22 cellular contexts compared by ENCODE assay signal in genomic region chr6:29509711-29510110, GRCh38. TPM values are rescaled to one million over a fixed set of nuclear protein-coding genes. Genes with fewer than 3 reads are reported as not detected.
DNase-seq lines count a peak whose midpoint lies in the region; ATAC-seq, FAIRE-seq and TF ChIP-seq lines count a peak whose summit lies in the region.
"Had no signal": no experiment of that assay in that cellular context is flagged by ENCODE, and none has a peak within 500 bp of the region (broad histone marks: within the 10 kb centered on the region; RNA-seq: fewer than 3 reads in every experiment).

No MANE protein-coding gene starts in this region.

- no peak overlapping the region for H4K91ac ChIP-seq in H9 (ENCODE audit: insufficient read length, low read depth, low read length)

- no peak overlapping the region for H3K18ac ChIP-seq in H9 (ENCODE audit: insufficient read length, low read depth, low read length)

- no peak overlapping the region for H4K8ac ChIP-seq in H9 (replicated peaks; ENCODE audit: insufficient read length, low read depth, low read length)

- H3K4me3 ChIP-seq in bronchial epithelial cell (ENCODE audit: low read depth, low read length) (no peak overlapping the region), gastroesophageal sphincter (no peak overlapping the region)
- H3K4me3 ChIP-seq: SJCRH30 had no signal

- TF ChIP-seq POLR2A in gastroesophageal sphincter (IDR thresholded peaks at IDR 0.05): no peak

- H3K36me3 ChIP-seq in bronchial epithelial cell (ENCODE audit: control insufficient read depth, insufficient read depth, low read length) (no peaks in the 10 kb centered on the region), gastroesophageal sphincter (no peaks in the 10 kb centered on the region)
- H3K36me3 ChIP-seq: SJCRH30 had no signal

- H3K4me1 Mint-ChIP-seq in H9 (peaks cover 4 to 13% of the 10 kb centered on the region in 2 experiments), neural crest cell (peaks cover 14% of the 10 kb centered on the region)
- H3K4me1 Mint-ChIP-seq: B cell had no signal

- H2AFZ ChIP-seq in H9 (ENCODE audit: low read length): no peak overlapping the region

- TF ChIP-seq CTCF in H9 (conservative IDR thresholded peaks at IDR 0.05) (no peak), bronchial epithelial cell (IDR thresholded peaks at IDR 0.05; ENCODE audit: insufficient read depth, low read length, severe bottlenecking) (no peak), neural crest cell (conservative IDR thresholded peaks at IDR 0.05) (no peak), gastroesophageal sphincter (IDR thresholded peaks at IDR 0.05) (no peak)

- no peak overlapping the region for H2BK20ac ChIP-seq in H9 (ENCODE audit: low read depth, low read length, poor library complexity, severe bottlenecking)

- no CpG with 5 or more reads among the region's 9 CpGs for WGBS in H9 (ENCODE audit: extremely low coverage, insufficient read length, low lambda C conversion rate)
- 92% methylated on average over 2 of the region's 9 CpGs; no CpG with 5 or more reads in 1 of the 2 donors for WGBS in gastroesophageal sphincter (ENCODE audit: low coverage in 1 of 2), 2 donors

- H4K5ac ChIP-seq in H9 (ENCODE audit: insufficient read length, low read depth, low read length): no peak overlapping the region

- no peaks in the 10 kb centered on the region for H4K20me1 ChIP-seq in H9 (ENCODE audit: control insufficient read depth, insufficient read depth, insufficient read length)

- no peak overlapping the region for H3K27ac ChIP-seq in H9 (ENCODE audit: insufficient read length, low read depth, low read length)
- no peak overlapping the region for H3K27ac ChIP-seq in gastroesophageal sphincter
- H3K27ac ChIP-seq: C4-2B, SJCRH30 had no signal

- peak; percentile 18 for ATAC-seq in GM18909 (IDR thresholded peaks at IDR 0.05; ENCODE audit: poor library complexity, unreplicated experiment)
- no peak for ATAC-seq in gastroesophageal sphincter
- no peak for ATAC-seq in GM21390 (IDR thresholded peaks at IDR 0.05; ENCODE audit: unreplicated experiment)
- ATAC-seq: CD8-positive, alpha-beta T cell; PC-3 had no signal

- H3K4me1 ChIP-seq in H9 (ENCODE audit: insufficient read depth, low read length): no peaks in the 10 kb centered on the region
- H3K4me1 ChIP-seq in gastroesophageal sphincter: no peaks in the 10 kb centered on the region
- H3K4me1 ChIP-seq: Caco-2, SJCRH30 had no signal

- H3K9me3 ChIP-seq in H9 (ENCODE audit: control insufficient read depth, low read depth, low read length) (no peaks in the 10 kb centered on the region), gastroesophageal sphincter (no peaks in the 10 kb centered on the region)
- H3K9me3 ChIP-seq: Caco-2, SJCRH30 had no signal

- no peak overlapping the region for H3K27ac Mint-ChIP-seq in H9
- peak overlapping the region; percentile 21 for H3K27ac Mint-ChIP-seq in neural crest cell (ENCODE audit: unreplicated experiment)
- H3K27ac Mint-ChIP-seq: B cell; CD8-positive, alpha-beta T cell had no signal

- no peak overlapping the region for H3K56ac ChIP-seq in H9 (ENCODE audit: insufficient read length, low read depth, low read length)

- H2BK120ac ChIP-seq in H9 (ENCODE audit: low read depth, low read length, poor library complexity, severe bottlenecking): no peak overlapping the region

- no peaks in the 10 kb centered on the region for H3K23me2 ChIP-seq in H9 (ENCODE audit: insufficient read length, low read depth, low read length, poor library complexity, severe bottlenecking)

- no peak overlapping the region for H3K14ac ChIP-seq in H9 (ENCODE audit: insufficient read depth, low read length)

- no peak for TF ChIP-seq EP300 in gastroesophageal sphincter (IDR thresholded peaks at IDR 0.05)

- H2BK12ac ChIP-seq in H9 (ENCODE audit: insufficient read length, low read depth, low read length): no peak overlapping the region

- H3K79me2 ChIP-seq in H9 (ENCODE audit: insufficient read depth, low read length): no peaks in the 10 kb centered on the region

- peak; percentile 55 for FAIRE-seq in bronchial epithelial cell (lab: Jason Lieb, UNC)
- FAIRE-seq: G401.6, H54 had no signal

- H3K4me3 Mint-ChIP-seq in H9 (no peak overlapping the region), neural crest cell (no peak overlapping the region)
- H3K4me3 Mint-ChIP-seq: B cell; CD8-positive, alpha-beta T cell had no signal

- no peak overlapping the region for H3K4me2 ChIP-seq in H9 (ENCODE audit: insufficient read depth, insufficient read length, low read length)

- no peaks in the 10 kb centered on the region; a peak in 1 of 5 replicates for H3K9me3 Mint-ChIP-seq in H9
- H3K9me3 Mint-ChIP-seq in neural crest cell: no peaks in the 10 kb centered on the region
- H3K9me3 Mint-ChIP-seq: CD8-positive, alpha-beta T cell had no signal

- H3K79me1 ChIP-seq in H9 (ENCODE audit: insufficient read depth, low read depth, low read length, poor library complexity, severe bottlenecking): no peaks in the 10 kb centered on the region

- H3K27me3 ChIP-seq in H9 (ENCODE audit: insufficient read depth, low read length) (no peaks in the 10 kb centered on the region), bronchial epithelial cell (ENCODE audit: control insufficient read depth, insufficient read depth, low read length) (peaks cover 3% of the 10 kb centered on the region), gastroesophageal sphincter (no peaks in the 10 kb centered on the region)
- H3K27me3 ChIP-seq: SJCRH30 had no signal

- peaks cover 7% of the 10 kb centered on the region for H3K27me3 Mint-ChIP-seq in H9 (ENCODE audit: low read depth)
- peaks cover 5% of the 10 kb centered on the region for H3K27me3 Mint-ChIP-seq in neural crest cell (ENCODE audit: low read depth)

- no peak overlapping the region for H2BK15ac ChIP-seq in H9 (ENCODE audit: low read depth, low read length)

- DNase-seq in H9 (peak; percentile 14), bronchial epithelial cell (ENCODE audit: low read depth) (no peak), neural crest cell (ENCODE audit: low read depth, low spot score) (no peak)
- DNase-seq in activated naive CD4-positive, alpha-beta T cell (lab: John Stamatoyannopoulos, UW): no peak
- DNase-seq: IMR-90, KG1, NCI-H1048, NCI-H1694 treated with DMSO at 0.1 percent for 48 hours, NCI-H2081, NCI-H345, NCI-H748 treated with DMSO at 0.1 percent for 48 hours had no signal

- no peak overlapping the region for H3K23ac ChIP-seq in H9 (ENCODE audit: insufficient read length, low read depth, low read length)

- no peak overlapping the region for H3K4ac ChIP-seq in H9 (ENCODE audit: low read depth, low read length)

- no peak overlapping the region for H3K9ac ChIP-seq in H9 (ENCODE audit: extremely low read depth, insufficient read length, low read length)

- no peak overlapping the region for H2BK5ac ChIP-seq in H9 (ENCODE audit: insufficient read length, low read length)

- no peak overlapping the region for H2AK5ac ChIP-seq in H9 (ENCODE audit: insufficient read length, low read length)

- H3K36me3 Mint-ChIP-seq in H9 (ENCODE audit: insufficient read depth in 1 of 3, low read depth in 3 of 3): no peaks in the 10 kb centered on the region
- H3K36me3 Mint-ChIP-seq in neural crest cell (ENCODE audit: low read depth): no peaks in the 10 kb centered on the region
- H3K36me3 Mint-ChIP-seq: CD8-positive, alpha-beta T cell had no signal

- H3T11ph ChIP-seq in H9 (ENCODE audit: low read length): no peak overlapping the region

RNA-seq across cellular contexts. Expression of gene MAS1L, which starts 22.0 kb away (rescaled TPM):
- total RNA-seq in H9 (2021) (not detected in 2 replicates), bronchial epithelial cell (not detected in 2 replicates), neural crest cell (not detected in 2 replicates), gastroesophageal sphincter (not detected)
- total RNA-seq: B cell; Caco-2; CD8-positive, alpha-beta T cell; IMR-90; PC-3; SJCRH30 had no signal

RNA-seq across cellular contexts. Expression of gene UBD, which starts 49.8 kb away (rescaled TPM):
- total RNA-seq in H9 (2021) (not detected in 2 replicates), bronchial epithelial cell (not detected in 2 replicates), neural crest cell (not detected in 2 replicates), gastroesophageal sphincter (under 1 TPM in 3 of 4 donors, not detected in 1; 0.31 to 0.47 (median 0.40) TPM)
- total RNA-seq: B cell; CD8-positive, alpha-beta T cell; IMR-90; PC-3; SJCRH30 had no signal

RNA-seq across cellular contexts. Expression of gene OR2H1, which starts 52.8 kb away (rescaled TPM):
- total RNA-seq in H9 (2021): not detected in 2 replicates
- total RNA-seq in bronchial epithelial cell: not detected in 2 replicates
- not detected in 2 replicates for total RNA-seq in neural crest cell
- total RNA-seq in gastroesophageal sphincter: not detected
- total RNA-seq: B cell; Caco-2; CD8-positive, alpha-beta T cell; IMR-90; PC-3; SJCRH30 had no signal

RNA-seq across cellular contexts. Expression of gene OR11A1, which starts 52.8 kb away (rescaled TPM):
- total RNA-seq in H9 (2021) (not detected in 2 replicates), bronchial epithelial cell (not detected in 2 replicates), neural crest cell (not detected in 2 replicates), gastroesophageal sphincter (not detected)
- total RNA-seq: B cell; Caco-2; CD8-positive, alpha-beta T cell; IMR-90; PC-3; SJCRH30 had no signal
